In the genomic region with DNA sequence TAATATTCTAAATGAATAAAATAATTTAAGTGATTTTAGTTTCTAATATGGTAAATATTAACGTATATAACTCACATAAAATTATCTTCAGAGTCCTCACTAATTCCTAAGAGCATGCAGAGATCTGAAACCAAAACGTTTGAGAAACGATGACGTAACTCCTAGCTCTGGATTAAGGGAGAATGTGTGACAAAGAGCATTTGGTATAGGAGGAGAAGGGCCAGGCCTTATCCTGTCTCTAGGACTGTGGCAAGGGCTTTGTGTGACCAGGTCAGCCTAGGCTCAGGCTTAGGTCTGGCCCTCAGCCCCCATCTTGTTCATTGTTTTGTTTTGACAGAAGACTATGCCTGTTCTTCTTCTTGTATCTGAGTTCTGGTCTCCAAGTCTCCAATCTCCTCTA, we compare ENCODE assay signal across 19 cellular contexts. TPM values are rescaled to one million over a fixed set of nuclear protein-coding genes. Genes with fewer than 3 reads are reported as not detected.
"Had no signal": no experiment of that assay in that cellular context is flagged by ENCODE, and none has a peak within 500 bp of the region (broad histone marks: within the 10 kb centered on the region; RNA-seq: fewer than 3 reads in every experiment).

No MANE protein-coding gene starts in this region.

- H3K27me3 ChIP-seq: body of pancreas, esophagus muscularis mucosa, thyroid gland had no signal

- H3K4me3 ChIP-seq: body of pancreas, coronary artery, esophagus muscularis mucosa, thyroid gland had no signal

- H3K9me3 ChIP-seq: body of pancreas, esophagus muscularis mucosa, thyroid gland had no signal

- H3K36me3 ChIP-seq: esophagus muscularis mucosa, thyroid gland had no signal

- H3K27ac ChIP-seq: body of pancreas, coronary artery, esophagus muscularis mucosa, thyroid gland had no signal

- ATAC-seq: activated T-cell treated with anti-CD3 and anti-CD28 coated beads, Interleukin-2, amount 50 U/mL, for 4 hours; body of pancreas had no signal

- H3K4me1 ChIP-seq: thyroid gland had no signal

- FAIRE-seq: urothelium cell line had no signal

- DNase-seq: activated CD4-positive, alpha-beta T cell treated with anti-CD3 and anti-CD28 coated beads for 4 hours; activated CD8-positive, alpha-beta T cell treated with anti-CD3 and anti-CD28 coated beads for 36 hours; activated effector memory CD4-positive, alpha-beta T cell treated with anti-CD3 and anti-CD28 coated beads, Interleukin-2, amount 50 U/mL, for 16 hours; activated T-cell treated with anti-CD3 and anti-CD28 coated beads, Interleukin-2, amount 50 U/mL, for 4 hours; body of pancreas; central memory CD4-positive, alpha-beta T cell; foreskin fibroblast; kidney glomerular epithelial cell; nucleus accumbens; posterior cingulate gyrus; retina; stimulated activated CD4-positive, alpha-beta T cell treated with anti-CD3 and anti-CD28 coated beads, Interleukin-2, amount 100 ng/mL, for 48 hours; T1000; thyroid gland had no signal

RNA-seq across cellular contexts. Expression of a gene that starts 33.7 kb away (rescaled TPM):
- total RNA-seq: activated CD8-positive, alpha-beta T cell treated with anti-CD3 and anti-CD28 coated beads for 36 hours; activated T-cell treated with anti-CD3 and anti-CD28 coated beads, Interleukin-2, amount 50 U/mL, for 4 hours; liver; skeletal muscle tissue; thyroid gland had no signal
